In genomic region chr1:94093996-94094395, GRCh38 we compare ENCODE assay signal across 11 cellular contexts. TPM values are rescaled to one million over a fixed set of nuclear protein-coding genes. Genes with fewer than 3 reads are reported as not detected.
DNase-seq lines count a peak whose midpoint lies in the region; ATAC-seq and TF ChIP-seq lines count a peak whose summit lies in the region.
"Had no signal": no experiment of that assay in that cellular context is flagged by ENCODE, and none has a peak within 500 bp of the region (broad histone marks: within the 10 kb centered on the region; RNA-seq: fewer than 3 reads in every experiment).

No MANE protein-coding gene starts in this region.

- intact Hi-C loops in dorsolateral prefrontal cortex (cut with DNase I) (no loop called here), transverse colon (cut with DNase I; ENCODE audit: low total_unique reads) (no loop called here)

- no peaks in the 10 kb centered on the region for H3K9me3 Mint-ChIP-seq in activated naive CD4-positive, alpha-beta T cell treated with anti-CD3 and anti-CD28 coated beads, Interleukin-2, amount 50 U/mL, for 24 hours

- ATAC-seq in GM18861 (IDR thresholded peaks at IDR 0.05; ENCODE audit: unreplicated experiment) (no peak), HG03354 (IDR thresholded peaks at IDR 0.05; ENCODE audit: poor library complexity, severe bottlenecking, unreplicated experiment) (no peak)

- H3K4me1 ChIP-seq in muscle layer of duodenum (ENCODE audit: control insufficient read depth in 1 of 2, insufficient read depth in 2 of 2, low read length in 2 of 2) (peaks cover 16 to 31% of the 10 kb centered on the region in 2 donors), transverse colon (peaks cover 0 to 38% (median 13%) of the 10 kb centered on the region in 4 donors)
- H3K4me1 ChIP-seq: pancreas had no signal

- TF ChIP-seq EP300 in transverse colon (IDR thresholded peaks at IDR 0.05; ENCODE audit: low read depth), result no peak

- no peaks in the 10 kb centered on the region for H3K36me3 ChIP-seq in muscle layer of duodenum (ENCODE audit: control insufficient read depth in 1 of 2, insufficient read depth in 2 of 2, low read length in 2 of 2)
- no peaks in the 10 kb centered on the region for H3K36me3 ChIP-seq in transverse colon
- H3K36me3 ChIP-seq: pancreas had no signal

- peak overlapping the region; percentile 4 for H3K27ac Mint-ChIP-seq in activated naive CD4-positive, alpha-beta T cell treated with anti-CD3 and anti-CD28 coated beads, Interleukin-2, amount 50 U/mL, for 24 hours

- H3K4me1 Mint-ChIP-seq in activated naive CD4-positive, alpha-beta T cell treated with anti-CD3 and anti-CD28 coated beads, Interleukin-2, amount 50 U/mL, for 24 hours, result peaks cover 16% of the 10 kb centered on the region

- H3K4me3 Mint-ChIP-seq in activated naive CD4-positive, alpha-beta T cell treated with anti-CD3 and anti-CD28 coated beads, Interleukin-2, amount 50 U/mL, for 24 hours, result no peak overlapping the region

- DNase-seq in activated naive CD4-positive, alpha-beta T cell treated with anti-CD3 and anti-CD28 coated beads, Interleukin-2, amount 50 U/mL, for 16 hours, result no peak
- DNase-seq in dorsolateral prefrontal cortex (no peak), transverse colon (no peak), activated gamma-delta T cell (lab: John Stamatoyannopoulos, UW) (no peak)
- DNase-seq: erythroblast, NCI-H2029 treated with DMSO at 0.1 percent for 48 hours had no signal

- no peak for TF ChIP-seq POLR2A in transverse colon (IDR thresholded peaks at IDR 0.05)

- no peaks in the 10 kb centered on the region for H3K36me3 Mint-ChIP-seq in activated naive CD4-positive, alpha-beta T cell treated with anti-CD3 and anti-CD28 coated beads, Interleukin-2, amount 50 U/mL, for 24 hours

- H3K9me3 ChIP-seq in muscle layer of duodenum (ENCODE audit: control insufficient read depth in 1 of 2, low read length in 2 of 2) (no peaks in the 10 kb centered on the region), transverse colon (no peaks in the 10 kb centered on the region)
- H3K9me3 ChIP-seq: pancreas had no signal

- H3K27me3 Mint-ChIP-seq in activated naive CD4-positive, alpha-beta T cell treated with anti-CD3 and anti-CD28 coated beads, Interleukin-2, amount 50 U/mL, for 24 hours, result peaks cover 3% of the 10 kb centered on the region

- H3K27ac ChIP-seq in dorsolateral prefrontal cortex (peak overlapping the region in 58 of 59 donors; percentile 25 to 94 (median 80)), muscle layer of duodenum (ENCODE audit: low read length) (peak overlapping the region; percentile 73), transverse colon (peak overlapping the region; percentile 68 to 81 (median 74))

- 60 to 80% methylated on average over 1 to 6 of the region's 6 CpGs for WGBS in transverse colon (ENCODE audit: low coverage in 1 of 2), 2 donors

- H3K4me3 ChIP-seq in dorsolateral prefrontal cortex (peak overlapping the region in 11 of 59 donors; percentile 3 to 50 (median 28)), muscle layer of duodenum (ENCODE audit: low read depth in 1 of 2, low read length in 2 of 2) (peak overlapping the region; percentile 11 to 38), transverse colon (no peak overlapping the region)
- H3K4me3 ChIP-seq: pancreas had no signal

- in situ Hi-C loops in transverse colon (cut with MboI; ENCODE audit: low pct_ligation_motif_present in 1 of 4, low pct_unique_long_range_greater_than_20kb in 1 of 4, low sequenced_read_pairs in 3 of 4), result no loop called here

- TF ChIP-seq CTCF in dorsolateral prefrontal cortex (IDR thresholded peaks at IDR 0.05 in 54 of 56, conservative IDR thresholded peaks at IDR 0.05 in 2 of 56; ENCODE audit: low read depth in 1 of 56, partially characterized antibody in 56 of 56) (no peak), transverse colon (IDR thresholded peaks at IDR 0.05) (no peak)

- H3K27me3 ChIP-seq in dorsolateral prefrontal cortex, result peaks cover 0 to 5% (median 0%) of the 10 kb centered on the region in 45 donors
- no peaks in the 10 kb centered on the region for H3K27me3 ChIP-seq in muscle layer of duodenum (ENCODE audit: low read depth, low read length)
- no peaks in the 10 kb centered on the region for H3K27me3 ChIP-seq in transverse colon
- H3K27me3 ChIP-seq: pancreas had no signal

RNA-seq across cellular contexts. Expression of gene ABCA4, which starts 27.0 kb away (rescaled TPM):
- 1 to 10 TPM in 67 of 120 experiments, under 1 TPM in 53; 0.07 to 5.2 (median 1.1) TPM for total RNA-seq in dorsolateral prefrontal cortex
- under 1 TPM in 2 of 4 donors, not detected in 2; 0.16 to 0.55 TPM for total RNA-seq in transverse colon

Comparison
In these comparisons a context has a peak if more than half of its experiments do, and no peak if none do; other contexts are left out.
1. H3K4me3 ChIP-seq: peak in muscle layer of duodenum (2 of 2); none in transverse colon (0 of 4).
2. Peak in every context shown above with its lines, with median percentiles within 50 percentile points of each other: H3K27ac ChIP-seq.